ENCODE assay signal across 26 cellular contexts in genomic region chr14:84029246-84029645, GRCh38.
"Had no signal": no experiment of that assay in that cellular context is flagged by ENCODE, and none has a peak within 500 bp of the region (broad histone marks: within the 10 kb centered on the region; RNA-seq: fewer than 3 reads in every experiment).

No MANE protein-coding gene starts in this region.

- H3K4me1 ChIP-seq: left ventricle myocardium inferior, neural progenitor cell, right lobe of liver, upper lobe of left lung, vagina had no signal

- H3K9ac ChIP-seq: neural progenitor cell had no signal

- FAIRE-seq: keratinocyte had no signal

- H3K4me3 ChIP-seq: left ventricle myocardium inferior, lung, neural progenitor cell, right atrium auricular region, right lobe of liver, smooth muscle cell, tibial nerve, upper lobe of left lung, vagina had no signal

- DNase-seq: hippocampal formation; kidney glomerular epithelial cell; left ventricle myocardium inferior; mesendoderm; naive B cell; natural killer cell; nephron progenitor cell; occipital lobe; right lobe of liver; stimulated activated CD4-positive, alpha-beta T cell treated with anti-CD3 and anti-CD28 coated beads, Interleukin-1b, Interleukin-23, amount 100 ng/mL, for 48 hours; stimulated activated CD4-positive, alpha-beta T cell treated with anti-CD3 and anti-CD28 coated beads, Interleukin-2, amount 100 ng/mL, for 48 hours; stimulated activated CD4-positive, alpha-beta T cell treated with anti-CD3 and anti-CD28 coated beads, Interleukin-4, amount 100 ng/mL, for 4 hours; stimulated activated CD8-positive, alpha-beta memory T cell treated with anti-CD3 and anti-CD28 coated beads, Interleukin-4, amount 100 ng/mL, for 48 hours; stimulated activated naive CD4-positive, alpha-beta T cell treated with Interleukin-2 at 50 U/mL for 16 hours; stimulated activated naive CD8-positive, alpha-beta T cell treated with anti-CD3 and anti-CD28 coated beads, Interleukin-15, amount 100 ng/mL, for 72 hours; substantia nigra; upper lobe of left lung had no signal

- ATAC-seq: natural killer cell; stimulated activated memory B cell treated with anti-CD40 and anti-IgM and Interleukin-4, amounts not matched to agents 10 μg/mL and 1 μg/mL and 100 μg/mL, for 72 hours; stimulated activated naive CD8-positive, alpha-beta T cell treated with anti-CD3 and anti-CD28 coated beads, Interleukin-15, amount 100 ng/mL, for 72 hours had no signal

- H3K36me3 ChIP-seq: left ventricle myocardium inferior, neural progenitor cell, neutrophil, right atrium auricular region, right lobe of liver, tibial nerve, upper lobe of left lung, vagina had no signal

- H3K27ac ChIP-seq: left ventricle myocardium inferior, neural progenitor cell, neutrophil, right atrium auricular region, right lobe of liver, tibial nerve, upper lobe of left lung, vagina had no signal

- H3K9me3 ChIP-seq: left ventricle myocardium inferior, neutrophil, right atrium auricular region, right lobe of liver, tibial nerve, upper lobe of left lung, vagina had no signal

- H3K27me3 ChIP-seq: neural progenitor cell, neutrophil, right atrium auricular region, right lobe of liver, tibial nerve, upper lobe of left lung, vagina had no signal
